Comparison of ENCODE assay signal across 19 cellular contexts in the genomic region with DNA sequence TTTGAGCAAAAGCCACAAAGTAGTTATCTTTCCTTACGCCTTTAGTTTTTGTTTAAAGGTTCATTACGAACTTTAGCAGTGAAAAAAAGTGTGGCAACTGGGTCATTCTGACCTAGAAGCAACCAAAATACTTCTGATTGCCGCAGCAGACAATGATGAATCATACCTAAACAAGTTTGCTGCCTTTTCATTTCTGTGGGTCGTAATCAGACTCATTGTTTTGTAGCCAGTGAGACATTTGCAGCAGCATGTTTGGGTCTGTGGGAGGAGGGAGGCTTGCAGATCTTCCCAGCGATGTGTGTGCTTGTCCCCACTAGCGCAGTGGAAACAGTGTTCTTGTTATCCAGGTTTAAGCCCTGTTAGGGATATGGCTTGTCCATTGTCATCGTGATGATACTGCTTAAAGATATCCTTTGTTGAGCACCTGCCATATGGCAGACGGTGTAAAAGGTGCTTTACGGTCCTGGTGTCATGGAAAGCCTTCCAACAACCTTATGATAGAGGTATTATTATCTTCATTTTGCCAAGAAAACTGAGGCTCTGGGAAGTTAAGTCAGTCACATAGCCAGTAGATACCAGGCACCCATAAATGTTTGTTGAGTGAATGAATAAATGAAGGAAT. TPM values are rescaled to one million over a fixed set of nuclear protein-coding genes. Genes with fewer than 3 reads are reported as not detected.
DNase-seq lines count a peak whose midpoint lies in the region; ATAC-seq, FAIRE-seq and TF ChIP-seq lines count a peak whose summit lies in the region.
"Had no signal": no experiment of that assay in that cellular context is flagged by ENCODE, and none has a peak within 500 bp of the region (broad histone marks: within the 10 kb centered on the region; RNA-seq: fewer than 3 reads in every experiment).

No MANE protein-coding gene starts in this region.

- in situ Hi-C loops in brain microvascular endothelial cell (cut with HindIII; ENCODE audit: low pct_ligation_motif_present, low sequenced_read_pairs), result no loop called here
- in situ Hi-C loops in HepG2 (cut with HindIII; ENCODE audit: extremely low pct_ligation_motif_present, low pct_unique_long_range_greater_than_20kb), result no loop called here

- peak overlapping the region; percentile 6; the same call in 1 of the 2 replicates for H3K9ac ChIP-seq in HepG2 (ENCODE audit: insufficient read depth, low read depth, low read length)

- H3K36me3 ChIP-seq in brain microvascular endothelial cell (replicated peaks) (no peaks in the 10 kb centered on the region), HepG2 (replicated peaks in 1 of 2; ENCODE audit: control insufficient read depth in 1 of 2, insufficient read depth in 2 of 2, low read length in 2 of 2) (peaks cover 0 to 3% of the 10 kb centered on the region in 2 experiments; a peak in 1 of 5 replicates), left lung (no peaks in the 10 kb centered on the region)
- H3K36me3 ChIP-seq: neutrophil had no signal

- 86% methylated on average over 9 of the region's 9 CpGs for WGBS in HepG2 (ENCODE audit: low lambda C conversion rate)

- no peak overlapping the region for H2AFZ ChIP-seq in HepG2 (ENCODE audit: low read length)

- no peak for TF ChIP-seq POLR2A in HepG2 (IDR thresholded peaks at IDR 0.05; ENCODE audit: insufficient read depth in 1 of 2, low read depth in 2 of 2, low read length in 2 of 2)
- TF ChIP-seq POLR2A in GM12891 (IDR thresholded peaks at IDR 0.05; ENCODE audit: low read depth, low read length), result no peak

- H3K4me2 ChIP-seq in HepG2 (ENCODE audit: low read depth, low read length), result peak overlapping the region; percentile 52

- no peak for TF ChIP-seq RAD21 in HepG2 (CRISPR knock-in tag; IDR thresholded peaks at IDR 0.05)

- H3K9me3 ChIP-seq in HepG2 (ENCODE audit: low read length), result no peaks in the 10 kb centered on the region
- no peaks in the 10 kb centered on the region for H3K9me3 ChIP-seq in left lung
- H3K9me3 ChIP-seq: neutrophil had no signal

- TF ChIP-seq CTCF in brain microvascular endothelial cell (IDR thresholded peaks at IDR 0.05; ENCODE audit: low read depth, low read length, missing control alignments), result no peak
- no peak for TF ChIP-seq CTCF in HepG2 (CRISPR knock-in tag; IDR thresholded peaks at IDR 0.05)
- no peak for TF ChIP-seq CTCF in left lung (IDR thresholded peaks at IDR 0.05)

- intact Hi-C loops in HepG2 (cut with micrococcal nuclease; ENCODE audit: unreplicated experiment), result loop anchor here (10.0 kb wide), 1 partner anchor 168 kb away; no protein-coding TSS in a partner anchor
- intact Hi-C loops in left lung (cut with DNase I), result no loop called here

- H3K4me3 ChIP-seq in brain microvascular endothelial cell (ENCODE audit: low read depth, low read length) (no peak overlapping the region), HepG2 (replicated peaks in 1 of 3; ENCODE audit: insufficient read depth in 1 of 3, low read depth in 2 of 3, low read length in 3 of 3) (no peak overlapping the region; a peak in 1 of 6 replicates), left lung (no peak overlapping the region)
- H3K4me3 ChIP-seq: GM12878, lung had no signal

- H3K27me3 ChIP-seq in brain microvascular endothelial cell (replicated peaks), result peaks cover 6% of the 10 kb centered on the region
- H3K27me3 ChIP-seq in HepG2 (ENCODE audit: control insufficient read depth in 1 of 2, insufficient read depth in 2 of 2, low read length in 2 of 2), result no peaks in the 10 kb centered on the region
- H3K27me3 ChIP-seq in left lung, result peaks cover 0 to 44% of the 10 kb centered on the region in 2 donors

- FAIRE-seq in HepG2 (lab: Jason Lieb, UNC) (no peak), GM12891 (lab: Jason Lieb, UNC) (no peak)
- FAIRE-seq: GM12878 had no signal

- BruUV-seq in HepG2 (replicated peaks; lab: Mats Ljungman, UMichigan), result no TSS peak

- no peak overlapping the region for H3K27ac ChIP-seq in brain microvascular endothelial cell
- peak overlapping the region; percentile 59 for H3K27ac ChIP-seq in HepG2 (ENCODE audit: extremely low read length, insufficient read depth, low read length)
- H3K27ac ChIP-seq in left lung, result no peak overlapping the region
- H3K27ac ChIP-seq: neutrophil had no signal

- POLR2A ChIA-PET in HepG2 (lab: Yijun Ruan, JAX), result interaction anchor here (1.0 to 5.2 kb wide), 8 partner anchors 10 to 67 kb away, joined by 3 to 48 read pairs (median 4); partner anchors contain the start of gene E2F6

- ATAC-seq in HepG2, result no peak
- ATAC-seq in left lung, result no peak
- ATAC-seq in HG02571 (IDR thresholded peaks at IDR 0.05; ENCODE audit: unreplicated experiment), result no peak
- ATAC-seq: GM12878 had no signal

- no peaks in the 10 kb centered on the region for H4K20me1 ChIP-seq in HepG2 (ENCODE audit: insufficient read depth, low read length)

- CTCF ChIA-PET in HepG2 (lab: Yijun Ruan, JAX; ENCODE audit: low intra/inter-chr PET ratio, low total read pairs), result no interaction called here

- peaks cover 91% of the 10 kb centered on the region for H3K79me2 ChIP-seq in HepG2 (ENCODE audit: insufficient read depth, low read length)

- H3K4me1 ChIP-seq in HepG2 (ENCODE audit: insufficient read depth, low read length) (peaks cover 80% of the 10 kb centered on the region), left lung (no peaks in the 10 kb centered on the region)

- no peak for TF ChIP-seq EP300 in HepG2 (IDR thresholded peaks at IDR 0.05; ENCODE audit: low read depth in 2 of 2, low read length in 2 of 2)
- TF ChIP-seq EP300 in HepG2 (CRISPR knock-in tag; IDR thresholded peaks at IDR 0.05; ENCODE audit: borderline replicate concordance), result no peak

- peak; percentile 12 for DNase-seq in AG08395 (ENCODE audit: low spot score)
- peak; percentile 17 for DNase-seq in HT1080 (ENCODE audit: low read depth)
- DNase-seq in brain microvascular endothelial cell, result peak; percentile 12
- no peak for DNase-seq in HepG2 (ENCODE audit: low spot score)
- no peak for DNase-seq in left lung
- no peak for DNase-seq in amniotic stem cell (lab: John Stamatoyannopoulos, UW)
- no peak for DNase-seq in GM12891 (ENCODE audit: insufficient read length, low spot score)
- DNase-seq: activated CD4-positive, CD25-positive, alpha-beta regulatory T cell treated with anti-CD3 and anti-CD28 coated beads, Interleukin-2, amount 50 U/mL, for 72 hours; activated T-cell treated with anti-CD3 and anti-CD28 coated beads, Interleukin-2, amount 50 U/mL, for 1 hour; AML-193; aorta; effector CD4-positive, alpha-beta T cell; GOT3; NCI-H187; stimulated activated CD4-positive, alpha-beta T cell treated with anti-CD3 and anti-CD28 coated beads, Interleukin-12 subunit alpha, Interleukin-12 subunit beta, amount 100 ng/mL, for 4 hours had no signal

TF ChIP-seq in HepG2, 621 proteins besides CTCF, POLR2A, EP300 and RAD21 (continues in another document):
- TF ChIP-seq ZFY (CRISPR knock-in tag; IDR thresholded peaks at IDR 0.05), result no peak

TF ChIP-seq in GM12891, 5 proteins besides CTCF, POLR2A, EP300 and RAD21:
- TF ChIP-seq POU2F2 (IDR thresholded peaks at IDR 0.05; ENCODE audit: low read depth, low read length) (no peak), POLR2AphosphoS5 (IDR thresholded peaks at IDR 0.05; ENCODE audit: low read depth, low read length) (no peak), PAX5 (IDR thresholded peaks at IDR 0.05; ENCODE audit: insufficient read depth, low read length, severe bottlenecking) (no peak), SPI1 (IDR thresholded peaks at IDR 0.05; ENCODE audit: low read depth, low read length) (no peak), TAF1 (IDR thresholded peaks at IDR 0.05; ENCODE audit: low read depth, low read length) (no peak)

RNA-seq across cellular contexts. Expression of gene GREB1, which starts 1.3 kb away (rescaled TPM):
- 1.2 and 1.7 TPM in 2 replicates for total RNA-seq in HT1080 (2014; rRNA removed; shearing (Covaris generic))
- 5.1 and 6.3 TPM in 2 replicates for polyA plus RNA-seq in HT1080 (2015; cell fraction: cytosol; rRNA removed)
- polyA plus RNA-seq in HT1080 (2015; cell fraction: nucleus; rRNA removed), result 7.1 and 9.9 TPM in 2 replicates
- total RNA-seq in HepG2 (2016; rRNA removed; fragmentation: Illumina TruSeq; extraction: Trizol) (61.2 and 64.2 TPM in 2 replicates), left lung (1 to 10 TPM; 1.6 to 3.1 TPM)
- 22.9 and 28.7 TPM in 2 replicates for total RNA-seq in HepG2 (2016; cell fraction: cytosol; rRNA removed; fragmentation: Illumina TruSeq; extraction: Trizol; ENCODE audit: low read depth)
- total RNA-seq in HepG2 (2016; cell fraction: insoluble cytoplasmic fraction; rRNA removed; fragmentation: Illumina TruSeq; extraction: Trizol), result 62.9 and 63.8 TPM in 2 replicates
- 43.0 and 57.1 TPM in 2 replicates for total RNA-seq in HepG2 (2016; cell fraction: membrane; rRNA removed; fragmentation: Illumina TruSeq; extraction: Trizol)
- 118 and 132 TPM in 2 replicates for total RNA-seq in HepG2 (2016; cell fraction: nucleus; rRNA removed; fragmentation: Illumina TruSeq; extraction: Trizol)
- 26.8 and 31.3 TPM in 2 replicates for polyA plus RNA-seq in HepG2 (2011; rRNA removed)
- polyA plus RNA-seq in HepG2 (2011; cell fraction: cytosol; rRNA removed), result 20.4 and 21.0 TPM in 2 replicates
- 110 and 130 TPM in 2 replicates for polyA plus RNA-seq in HepG2 (2011; cell fraction: nucleus; rRNA removed)
- 47.0 and 84.0 TPM in 2 replicates for polyA plus RNA-seq in HepG2 (2012)
- polyA plus RNA-seq in HepG2 (2016; cell fraction: cytosol; fragmentation: Illumina TruSeq; extraction: Trizol; ENCODE audit: low read depth), result 10.7 and 14.3 TPM in 2 replicates
- 38.8 and 51.0 TPM in 2 replicates for polyA plus RNA-seq in HepG2 (2016; cell fraction: insoluble cytoplasmic fraction; fragmentation: Illumina TruSeq; extraction: Trizol; ENCODE audit: low read depth)
- polyA plus RNA-seq in HepG2 (2016; cell fraction: membrane; fragmentation: Illumina TruSeq; extraction: Trizol; ENCODE audit: low read depth), result 17.8 and 18.3 TPM in 2 replicates
- polyA plus RNA-seq in HepG2 (2016; cell fraction: nucleus; fragmentation: Illumina TruSeq; extraction: Trizol; ENCODE audit: insufficient read depth, low read depth), result 158 and 174 TPM in 2 replicates
- 1.5 and 97.9 TPM in 2 replicates for polyA minus RNA-seq in HepG2 (2011; rRNA and poly(A)+ RNA removed; ENCODE audit: low replicate concordance)
- polyA minus RNA-seq in HepG2 (2011; cell fraction: cytosol; rRNA and poly(A)+ RNA removed), result 60.3 and 64.2 TPM in 2 replicates
- polyA minus RNA-seq in HepG2 (2011; cell fraction: nucleus; rRNA and poly(A)+ RNA removed), result 142 and 160 TPM in 2 replicates
- 0.13 TPM for polyA plus RNA-seq in GM12891 (2012; ENCODE audit: low read depth, missing spikeins)

Comparison
In these comparisons a context has a peak if more than half of its experiments do, and no peak if none do; other contexts are left out.
1. DNase-seq: peak in AG08395 (single experiment), HT1080 (single experiment) and brain microvascular endothelial cell (single experiment); none in HepG2 (single experiment), left lung (0 of 2), amniotic stem cell (single experiment) and GM12891 (single experiment).